In genomic region chr2:111209045-111209514, GRCh38 we compare ENCODE assay signal across 8 cellular contexts.
DNase-seq lines count a peak whose midpoint lies in the region; ATAC-seq, FAIRE-seq and TF ChIP-seq lines count a peak whose summit lies in the region.

No MANE protein-coding gene starts in this region.

- intact Hi-C loops in colonic mucosa (cut with DNase I) = no loop called here

- no peaks in the 10 kb centered on the region for H3K27me3 ChIP-seq in colonic mucosa

- peaks cover 12 to 25% (median 16%) of the 10 kb centered on the region in 3 donors for H3K4me1 Mint-ChIP-seq in IgD-negative memory B cell

- FAIRE-seq in GM12891 (lab: Jason Lieb, UNC) = peak; percentile 80

- ATAC-seq in GM21529 (IDR thresholded peaks at IDR 0.05; ENCODE audit: unreplicated experiment) = peak; percentile 97

- no peaks in the 10 kb centered on the region for H3K4me1 ChIP-seq in colonic mucosa

- peak overlapping the region; percentile 7 to 84 (median 51) for H3K27ac Mint-ChIP-seq in IgD-negative memory B cell

- no peak overlapping the region for H3K9ac ChIP-seq in colonic mucosa (ENCODE audit: low read depth in 2 of 2, low read length in 2 of 2)

- no peak for DNase-seq in GM12891 (ENCODE audit: insufficient read length, low spot score)
- peak; percentile 88 for DNase-seq in choroid plexus epithelial cell (ENCODE audit: low read depth)
- DNase-seq in ecto neural progenitor cell (ENCODE audit: low spot score) = no peak
- no peak for DNase-seq in colonic mucosa
- DNase-seq in GOT3 (lab: John Stamatoyannopoulos, UW) = no peak
- no peak for DNase-seq in NCI-H187 treated with DMSO at 0.1 percent for 48 hours (lab: John Stamatoyannopoulos, UW)

- H3K27ac ChIP-seq in colonic mucosa = no peak overlapping the region

- H3K9me3 ChIP-seq in colonic mucosa = no peaks in the 10 kb centered on the region

- H3K4me3 ChIP-seq in choroid plexus epithelial cell (ENCODE audit: low read depth, low read length) (no peak overlapping the region), colonic mucosa (no peak overlapping the region)

- peaks cover 3 to 7% (median 3%) of the 10 kb centered on the region in 3 donors for H3K9me3 Mint-ChIP-seq in IgD-negative memory B cell

- H3K36me3 ChIP-seq in colonic mucosa = no peaks in the 10 kb centered on the region

- H3K36me3 Mint-ChIP-seq in IgD-negative memory B cell = peaks cover under 1% of the 10 kb centered on the region

- H3K27me3 Mint-ChIP-seq in IgD-negative memory B cell = no peaks in the 10 kb centered on the region

- TF ChIP-seq POLR2A in GM12891 (IDR thresholded peaks at IDR 0.05; ENCODE audit: low read depth, low read length) = no peak

- TF ChIP-seq CTCF in choroid plexus epithelial cell (conservative IDR thresholded peaks at IDR 0.05; ENCODE audit: low read depth, low read length) (no peak), colonic mucosa (IDR thresholded peaks at IDR 0.05) (no peak)

- peak overlapping the region in 3 of 4 donors; percentile 10 to 70 (median 12) for H3K4me3 Mint-ChIP-seq in IgD-negative memory B cell

TF ChIP-seq in GM12891, 5 proteins besides CTCF, POLR2A, EP300 and RAD21:
- 0 out of 2 replicates have a peak, but pooled peaks have one; percentile 36 for TF ChIP-seq POU2F2 (IDR thresholded peaks at IDR 0.05; ENCODE audit: low read depth, low read length)
- no peak for TF ChIP-seq POLR2AphosphoS5 (IDR thresholded peaks at IDR 0.05; ENCODE audit: low read depth, low read length)
- TF ChIP-seq SPI1 (IDR thresholded peaks at IDR 0.05; ENCODE audit: low read depth, low read length) = peak; percentile 32; the same call in 1 of the 2 replicates
